In genomic region chr16:3454093-3454492, GRCh38 we compare ENCODE assay signal across 20 cellular contexts. TPM values are rescaled to one million over a fixed set of nuclear protein-coding genes. Genes with fewer than 3 reads are reported as not detected.
A peak's percentile ranks its signal among the peaks of the same experiment; 100 is the strongest.
DNase-seq lines count a peak whose midpoint lies in the region; ATAC-seq and TF ChIP-seq lines count a peak whose summit lies in the region.
"Had no signal": no experiment of that assay in that cellular context is flagged by ENCODE, and none has a peak within 500 bp of the region (broad histone marks: within the 10 kb centered on the region; RNA-seq: fewer than 3 reads in every experiment).

No MANE protein-coding gene starts in this region.

- peak overlapping the region in 6 of 10 donors; percentile 21 to 99 (median 64) for H3K27ac ChIP-seq in heart right ventricle
- no peak overlapping the region for H3K27ac ChIP-seq in WERI-Rb-1
- H3K27ac ChIP-seq: uterus had no signal

- no peak overlapping the region for H3K27ac Mint-ChIP-seq in type B pancreatic cell

- H3K36me3 Mint-ChIP-seq in type B pancreatic cell, result no peaks in the 10 kb centered on the region

- no peak for DNase-seq in heart right ventricle
- no peak for DNase-seq in Right ventricle myocardium inferior (ENCODE audit: missing footprints)
- peak; percentile 33 for DNase-seq in MG63
- DNase-seq in kidney tubule cell (ENCODE audit: low spot score), result peak; percentile 50
- no peak for DNase-seq in type B pancreatic cell (ENCODE audit: extremely low spot score, unreplicated experiment)
- no peak for DNase-seq in central memory CD4-positive, alpha-beta T cell
- DNase-seq in WERI-Rb-1, result no peak
- DNase-seq: activated T-cell treated with anti-CD3 and anti-CD28 coated beads, Interleukin-2, amount 50 U/mL, for 1 hour; caudate nucleus; GDM1; hippocampal formation; NCI-H1694 treated with DMSO at 0.1 percent for 48 hours; NCI-H446; spleen; stimulated activated naive CD4-positive, alpha-beta T cell treated with Interleukin-2 at 50 U/mL for 16 hours; uterus had no signal

- H3K4me3 Mint-ChIP-seq in type B pancreatic cell, result peak overlapping the region; percentile 4

- H3K9me3 ChIP-seq in heart right ventricle, result no peaks in the 10 kb centered on the region
- no peaks in the 10 kb centered on the region for H3K9me3 ChIP-seq in MG63
- no peaks in the 10 kb centered on the region for H3K9me3 ChIP-seq in WERI-Rb-1 (ENCODE audit: severe bottlenecking)
- H3K9me3 ChIP-seq: HAP-1, spleen, uterus had no signal

- peaks cover 9 to 41% (median 28%) of the 10 kb centered on the region in 9 donors for H3K4me1 ChIP-seq in heart right ventricle

- peaks cover 10% of the 10 kb centered on the region for H3K4me1 Mint-ChIP-seq in type B pancreatic cell (ENCODE audit: unreplicated experiment)

- no peak overlapping the region for H3K4me3 ChIP-seq in heart right ventricle
- H3K4me3 ChIP-seq in MG63, result no peak overlapping the region
- H3K4me3 ChIP-seq in WERI-Rb-1 (ENCODE audit: low read depth, low read length), result no peak overlapping the region
- H3K4me3 ChIP-seq: HAP-1, spleen, uterus had no signal

- intact Hi-C loops in heart right ventricle (cut with DNase I) (loop anchor here in 3 of 10 donors (10.0 kb wide), 4 partner anchors 149 to 299 kb away; partner anchors contain the start of genes TIGD7 (in 2 of the 3) and ZNF75A (in 2 of the 3)), Right ventricle myocardium inferior (cut with DNase I) (no loop called here)

- H3K36me3 ChIP-seq in heart right ventricle (peaks cover 0 to 33% (median 0%) of the 10 kb centered on the region in 9 donors), MG63 (no peaks in the 10 kb centered on the region), WERI-Rb-1 (peaks cover 11% of the 10 kb centered on the region)
- H3K36me3 ChIP-seq: uterus had no signal

- ATAC-seq in heart right ventricle (no peak), Right ventricle myocardium inferior (no peak), HG03460 (IDR thresholded peaks at IDR 0.05; ENCODE audit: unreplicated experiment) (no peak)

- H3K27me3 ChIP-seq in heart right ventricle (no peaks in the 10 kb centered on the region), MG63 (no peaks in the 10 kb centered on the region), WERI-Rb-1 (ENCODE audit: insufficient read depth, low read depth, severe bottlenecking) (no peaks in the 10 kb centered on the region)
- H3K27me3 ChIP-seq: spleen, uterus had no signal

- H3K9me3 Mint-ChIP-seq in type B pancreatic cell, result no peaks in the 10 kb centered on the region

- H3K27me3 Mint-ChIP-seq in type B pancreatic cell, result no peaks in the 10 kb centered on the region

- WGBS in heart right ventricle, 2 donors, result 78 to 82% methylated on average over 5 of the region's 5 CpGs

- TF ChIP-seq CTCF in heart right ventricle (IDR thresholded peaks at IDR 0.05), result no peak
- TF ChIP-seq CTCF in type B pancreatic cell (conservative IDR thresholded peaks at IDR 0.05), result no peak
- no peak for TF ChIP-seq CTCF in WERI-Rb-1 (IDR thresholded peaks at IDR 0.05; ENCODE audit: low read depth, low read length)

RNA-seq across cellular contexts. Expression of gene NAA60, which starts 10.6 kb away (rescaled TPM):
- 10 to 100 TPM; 32.1 to 57.5 (median 37.7) TPM for total RNA-seq in heart right ventricle
- 10 to 100 TPM; 33.5 to 41.6 TPM for polyA plus RNA-seq in heart right ventricle
- 42.7 TPM for total RNA-seq in Right ventricle myocardium inferior
- total RNA-seq in MG63 (2014; rRNA removed; shearing (Covaris generic); ENCODE audit: low replicate concordance), result 14.3 and 16.3 TPM in 2 replicates
- 41.1 and 51.1 TPM in 2 replicates for total RNA-seq in type B pancreatic cell (ENCODE audit: low replicate concordance)

RNA-seq across cellular contexts. Expression of gene ZNF597, which starts 10.8 kb away (rescaled TPM):
- 1 to 10 TPM; 1.1 to 2.4 (median 1.8) TPM for total RNA-seq in heart right ventricle
- polyA plus RNA-seq in heart right ventricle, result under 1 TPM; 0.73 to 0.86 TPM
- total RNA-seq in Right ventricle myocardium inferior, result 1.8 TPM
- total RNA-seq in MG63 (2014; rRNA removed; shearing (Covaris generic); ENCODE audit: low replicate concordance), result 0.03 and 0.62 TPM in 2 replicates
- 1.4 and 2.2 TPM in 2 replicates for total RNA-seq in type B pancreatic cell (ENCODE audit: low replicate concordance)

RNA-seq across cellular contexts. Expression of gene C16orf90, which starts 41.2 kb away (rescaled TPM):
- total RNA-seq in heart right ventricle, result not detected
- polyA plus RNA-seq in heart right ventricle, result not detected
- total RNA-seq in Right ventricle myocardium inferior, result not detected
- total RNA-seq in MG63 (2014; rRNA removed; shearing (Covaris generic); ENCODE audit: low replicate concordance), result not detected in 2 replicates
- not detected in 2 replicates for total RNA-seq in type B pancreatic cell (ENCODE audit: low replicate concordance)
- total RNA-seq: posterior vena cava, SK-MEL-5, spleen, uterus had no signal
- polyA plus RNA-seq: spleen had no signal

RNA-seq across cellular contexts. Expression of gene CLUAP1, which starts 46.7 kb away (rescaled TPM):
- total RNA-seq in heart right ventricle (10 to 100 TPM; 12.4 to 28.2 (median 17.4) TPM), Right ventricle myocardium inferior (16.5 TPM), type B pancreatic cell (ENCODE audit: low replicate concordance) (20.5 and 35.9 TPM in 2 replicates)
- 10 to 100 TPM in 1 of 2 donors, 1 to 10 TPM in 1; 5.0 to 14.3 TPM for polyA plus RNA-seq in heart right ventricle
- total RNA-seq in MG63 (2014; rRNA removed; shearing (Covaris generic); ENCODE audit: low replicate concordance), result 13.7 and 34.4 TPM in 2 replicates

RNA-seq across cellular contexts. Expression of gene ZNF174, which starts 53.1 kb away (rescaled TPM):
- total RNA-seq in heart right ventricle, result 10 to 100 TPM in 4 of 10 donors, 1 to 10 TPM in 6; 7.0 to 14.4 (median 9.9) TPM
- 1 to 10 TPM; 6.5 to 6.7 TPM for polyA plus RNA-seq in heart right ventricle
- total RNA-seq in Right ventricle myocardium inferior, result 10.0 TPM
- total RNA-seq in MG63 (2014; rRNA removed; shearing (Covaris generic); ENCODE audit: low replicate concordance), result 19.4 and 22.6 TPM in 2 replicates
- total RNA-seq in type B pancreatic cell (ENCODE audit: low replicate concordance), result 10.8 and 14.9 TPM in 2 replicates

Comparison
In these comparisons a context has a peak if more than half of its experiments do, and no peak if none do; other contexts are left out.
1. DNase-seq: peak in MG63 (single experiment) and kidney tubule cell (single experiment); none in heart right ventricle (0 of 2), Right ventricle myocardium inferior (single experiment), type B pancreatic cell (single experiment), central memory CD4-positive, alpha-beta T cell (single experiment) and WERI-Rb-1 (single experiment).